In genomic region chr22:30252411-30253204, GRCh38 we compare ENCODE assay signal across 1 cellular context.
TF ChIP-seq lines count a peak whose summit lies in the region.

No MANE protein-coding gene starts in this region.

TF ChIP-seq in A549, 52 proteins besides CTCF, POLR2A, EP300 and RAD21:
- TF ChIP-seq ELK1 (IDR thresholded peaks at IDR 0.05; ENCODE audit: low read depth, low read length) (no peak), JUN (IDR thresholded peaks at IDR 0.05) (no peak; a peak in 2 of 5 replicates), HOXB5 (CRISPR knock-in tag; IDR thresholded peaks at IDR 0.05) (0 out of 2 replicates have a peak, but pooled peaks have one; percentile 37), TFCP2L1 (CRISPR knock-in tag; IDR thresholded peaks at IDR 0.05) (0 out of 2 replicates have a peak, but pooled peaks have one; percentile 75), BCL3 (IDR thresholded peaks at IDR 0.05) (no peak), NR3C1 (IDR thresholded peaks at IDR 0.05) (no peak), HOXA7 (CRISPR knock-in tag; IDR thresholded peaks at IDR 0.05) (peak; percentile 89), SMC3 (IDR thresholded peaks at IDR 0.05) (peak; percentile 8; the same call in 1 of the 3 replicates), POLR2AphosphoS2 (conservative IDR thresholded peaks at IDR 0.05; ENCODE audit: low read length) (peak; percentile 89), GATA3 (IDR thresholded peaks at IDR 0.05; ENCODE audit: borderline replicate concordance) (0 out of 2 replicates have a peak, but pooled peaks have one; percentile 6), MYC (IDR thresholded peaks at IDR 0.05; ENCODE audit: borderline replicate concordance, low read length) (no peak), ZNF302 (CRISPR knock-in tag; IDR thresholded peaks at IDR 0.05) (peak; percentile 88), ZSCAN20 (CRISPR knock-in tag; IDR thresholded peaks at IDR 0.05) (no peak), SREBF2 (IDR thresholded peaks at IDR 0.05) (no peak), KDM5A (IDR thresholded peaks at IDR 0.05) (no peak), ATOH8 (CRISPR knock-in tag; IDR thresholded peaks at IDR 0.05; ENCODE audit: low read depth) (peak; percentile 60; the same call in 1 of the 2 replicates), HES2 (IDR thresholded peaks at IDR 0.05) (no peak), NFE2L2 (conservative IDR thresholded peaks at IDR 0.05; ENCODE audit: low read length) (no peak), FOSB (CRISPR knock-in tag; IDR thresholded peaks at IDR 0.05) (peak; percentile 86; the same call in 1 of the 2 replicates), EHF (CRISPR knock-in tag; IDR thresholded peaks at IDR 0.05) (peak; percentile 85), REST (IDR thresholded peaks at IDR 0.05) (0 out of 2 replicates have a peak, but pooled peaks have one; percentile 24), RNF2 (IDR thresholded peaks at IDR 0.05; ENCODE audit: borderline replicate concordance, low read depth) (no peak), KDM1A (IDR thresholded peaks at IDR 0.05; ENCODE audit: low read depth) (no peak), CEBPB (IDR thresholded peaks at IDR 0.05) (no peak), CBX2 (IDR thresholded peaks at IDR 0.05; ENCODE audit: borderline replicate concordance, low read depth) (no peak), TP53 (CRISPR knock-in tag; IDR thresholded peaks at IDR 0.05) (no peak), ZFP36 (IDR thresholded peaks at IDR 0.05; ENCODE audit: borderline replicate concordance, partially characterized antibody) (no peak), JUNB (IDR thresholded peaks at IDR 0.05) (no peak), RARB (CRISPR knock-in tag; IDR thresholded peaks at IDR 0.05) (peak; percentile 81; the same call in 1 of the 2 replicates), HOXB13 (CRISPR knock-in tag; IDR thresholded peaks at IDR 0.05; ENCODE audit: low read depth) (peak; percentile 84), FOSL2 (IDR thresholded peaks at IDR 0.05) (no peak), FOSL2 (CRISPR knock-in tag; IDR thresholded peaks at IDR 0.05) (peak; percentile 14; the same call in 1 of the 2 replicates)
TF ChIP-seq in A549: peak in this region for 14.
